Comparison of ENCODE assay signal across 8 cellular contexts in genomic region chr11:126061707-126062678, GRCh38. TPM values are rescaled to one million over a fixed set of nuclear protein-coding genes. Genes with fewer than 3 reads are reported as not detected.
A peak's percentile ranks its signal among the peaks of the same experiment; 100 is the strongest.
DNase-seq lines count a peak whose midpoint lies in the region; ATAC-seq, FAIRE-seq and TF ChIP-seq lines count a peak whose summit lies in the region.

No MANE protein-coding gene starts in this region.

- peaks cover 5% of the 10 kb centered on the region for H3K4me1 Mint-ChIP-seq in activated T-helper 17 cell treated with anti-CD3 and anti-CD28 coated beads, Interleukin-2, amount 50 U/mL, for 72 hours

- no peak for TF ChIP-seq POLR2A in H54 (IDR thresholded peaks at IDR 0.05; ENCODE audit: low read depth, low read length)

- H3K4me1 ChIP-seq in pancreas (no peaks in the 10 kb centered on the region), aorta (ENCODE audit: control insufficient read depth in 1 of 2, insufficient read depth in 2 of 2, low read length in 2 of 2) (peaks cover 2 to 3% of the 10 kb centered on the region in 2 donors)

- peak; percentile 69 for TF ChIP-seq CTCF in D721Med (IDR thresholded peaks at IDR 0.05; ENCODE audit: insufficient read depth, missing control alignments)
- peak in 3 of 4 donors; percentile 28 to 40 (median 32) for TF ChIP-seq CTCF in pancreas (IDR thresholded peaks at IDR 0.05)

- POLR2A ChIA-PET in HEK293T (lab: Yijun Ruan, JAX): interaction anchor here (0.6 to 1.1 kb wide), 4 partner anchors 9 to 124 kb away, joined by 3 to 4 read pairs (median 4); no protein-coding TSS in a partner anchor

- CTCF ChIA-PET in HEK293T (lab: Yijun Ruan, JAX): interaction anchor here (0.7 to 2.1 kb wide), 15 partner anchors 8 to 120 kb away, joined by 3 to 9 read pairs (median 4); no protein-coding TSS in a partner anchor

- H3K9me3 ChIP-seq in pancreas (no peaks in the 10 kb centered on the region), aorta (ENCODE audit: control insufficient read depth, low read length) (no peaks in the 10 kb centered on the region)

- ATAC-seq in activated T-helper 17 cell treated with anti-CD3 and anti-CD28 coated beads, Interleukin-2, amount 50 U/mL, for 72 hours (replicated peaks): no peak
- ATAC-seq in pancreas (peak in 3 of 4 donors; percentile 0 to 33 (median 15)), aorta (ENCODE audit: low FRiP score) (peak; percentile 27)

- H3K9me3 Mint-ChIP-seq in activated T-helper 17 cell treated with anti-CD3 and anti-CD28 coated beads, Interleukin-2, amount 50 U/mL, for 72 hours: no peaks in the 10 kb centered on the region

- H3K27me3 Mint-ChIP-seq in activated T-helper 17 cell treated with anti-CD3 and anti-CD28 coated beads, Interleukin-2, amount 50 U/mL, for 72 hours: peaks cover 7% of the 10 kb centered on the region

- peak overlapping the region; percentile 79 for H3K4me3 Mint-ChIP-seq in activated T-helper 17 cell treated with anti-CD3 and anti-CD28 coated beads, Interleukin-2, amount 50 U/mL, for 72 hours

- FAIRE-seq in D721Med (lab: Jason Lieb, UNC) (peak; percentile 68), pancreas (lab: Jason Lieb, UNC) (no peak), H54 (lab: Jason Lieb, UNC) (no peak)

- peak overlapping the region; percentile 45 to 68 (median 62) for H3K4me3 ChIP-seq in pancreas
- peak overlapping the region; percentile 66 to 87 for H3K4me3 ChIP-seq in aorta (ENCODE audit: low read length in 2 of 2)

- H3K27me3 ChIP-seq in pancreas: peaks cover 0 to 6% (median 0%) of the 10 kb centered on the region in 4 donors
- H3K27me3 ChIP-seq in aorta (ENCODE audit: control insufficient read depth in 1 of 2, insufficient read depth in 2 of 2, low read length in 1 of 2): no peaks in the 10 kb centered on the region

- intact Hi-C loops in pancreas (cut with DNase I): no loop called here
- intact Hi-C loops in aorta (cut with DNase I): loop anchor here (2.0 to 10.0 kb wide), 4 partner anchors 50 to 149 kb away; partner anchors contain the start of genes FAM118B (in 1 of the 2) and RPUSD4 (in 1 of the 2)

- no peaks in the 10 kb centered on the region for H3K36me3 Mint-ChIP-seq in activated T-helper 17 cell treated with anti-CD3 and anti-CD28 coated beads, Interleukin-2, amount 50 U/mL, for 72 hours (ENCODE audit: low read depth)

- DNase-seq in D721Med (ENCODE audit: insufficient read length, low spot score): no peak
- DNase-seq in HEK293T (ENCODE audit: extremely low spot score): peak; percentile 65
- DNase-seq in NCI-H446 treated with DMSO at 0.1 percent for 48 hours (lab: John Stamatoyannopoulos, UW): peak; percentile 30
- peak; percentile 24 for DNase-seq in germinal center (ENCODE audit: low spot score)
- DNase-seq in pancreas: peak; percentile 26 to 86 (median 58)
- peak; percentile 53 to 84 for DNase-seq in aorta
- DNase-seq in H54 (ENCODE audit: insufficient read length, low spot score): no peak

- 1 to 4% methylated on average over 36 to 57 of the region's 57 CpGs for WGBS in pancreas, 2 donors
- WGBS in aorta, 2 donors: 1% methylated on average over 46 to 57 of the region's 57 CpGs

- no peaks in the 10 kb centered on the region for H3K36me3 ChIP-seq in pancreas
- no peaks in the 10 kb centered on the region for H3K36me3 ChIP-seq in aorta (ENCODE audit: control insufficient read depth in 1 of 2, insufficient read depth in 2 of 2, low read length in 1 of 2)

- H3K27ac ChIP-seq in pancreas (peak overlapping the region; percentile 20 to 76 (median 70)), aorta (ENCODE audit: low read depth in 1 of 2, low read length in 2 of 2) (no peak overlapping the region)

- peak overlapping the region; percentile 80 for H3K27ac Mint-ChIP-seq in activated T-helper 17 cell treated with anti-CD3 and anti-CD28 coated beads, Interleukin-2, amount 50 U/mL, for 72 hours

TF ChIP-seq in HEK293T, 16 proteins besides CTCF, POLR2A, EP300 and RAD21:
- TF ChIP-seq LEF1 (IDR thresholded peaks at IDR 0.05; ENCODE audit: borderline replicate concordance): no peak
- no peak for TF ChIP-seq BHLHE40 (IDR thresholded peaks at IDR 0.05; ENCODE audit: borderline replicate concordance)
- TF ChIP-seq L3MBTL2 (conservative IDR thresholded peaks at IDR 0.05): 0 out of 2 replicates have a peak, but pooled peaks have one; percentile 8
- peak; percentile 88 for TF ChIP-seq PKNOX1 (IDR thresholded peaks at IDR 0.05)
- no peak for TF ChIP-seq FOXM1 (IDR thresholded peaks at IDR 0.05; ENCODE audit: borderline replicate concordance)
- no peak for TF ChIP-seq HDGF (IDR thresholded peaks at IDR 0.05; ENCODE audit: borderline replicate concordance)
- TF ChIP-seq NFRKB (IDR thresholded peaks at IDR 0.05): no peak
- TF ChIP-seq ARNT (IDR thresholded peaks at IDR 0.05): no peak
TF ChIP-seq in HEK293T: peak in this region for 2.

RNA-seq across cellular contexts. Expression of gene CDON, which starts 0.7 kb away (rescaled TPM):
- 1 to 10 TPM; 1.8 to 2.6 TPM for total RNA-seq in activated T-helper 17 cell treated with anti-CD3 and anti-CD28 coated beads, Interleukin-2, amount 50 U/mL, for 72 hours
- total RNA-seq in pancreas (10 to 100 TPM in 1 of 6 donors, 1 to 10 TPM in 5; 2.0 to 10.7 (median 4.5) TPM), aorta (10 to 100 TPM in 1 of 2 donors, 1 to 10 TPM in 1; 8.1 to 50.3 TPM)
- polyA plus RNA-seq in pancreas (1 to 10 TPM in 1 of 2 donors, under 1 TPM in 1; 0.80 to 1.3 TPM), aorta (under 1 TPM; 0.49 to 0.88 TPM)

Comparison
In these comparisons a context has a peak if more than half of its experiments do, and no peak if none do; other contexts are left out.
1. DNase-seq: peak in HEK293T (single experiment), NCI-H446 treated with DMSO at 0.1 percent for 48 hours (single experiment), germinal center (single experiment), pancreas (6 of 6) and aorta (2 of 2); none in D721Med (single experiment) and H54 (single experiment).
2. H3K27ac ChIP-seq: peak in pancreas (4 of 4); none in aorta (0 of 2).
3. intact Hi-C loops: an anchor here in aorta (2.0 to 10.0 kb wide); none called in pancreas.